18 cellular contexts compared by ENCODE assay signal in the genomic region with DNA sequence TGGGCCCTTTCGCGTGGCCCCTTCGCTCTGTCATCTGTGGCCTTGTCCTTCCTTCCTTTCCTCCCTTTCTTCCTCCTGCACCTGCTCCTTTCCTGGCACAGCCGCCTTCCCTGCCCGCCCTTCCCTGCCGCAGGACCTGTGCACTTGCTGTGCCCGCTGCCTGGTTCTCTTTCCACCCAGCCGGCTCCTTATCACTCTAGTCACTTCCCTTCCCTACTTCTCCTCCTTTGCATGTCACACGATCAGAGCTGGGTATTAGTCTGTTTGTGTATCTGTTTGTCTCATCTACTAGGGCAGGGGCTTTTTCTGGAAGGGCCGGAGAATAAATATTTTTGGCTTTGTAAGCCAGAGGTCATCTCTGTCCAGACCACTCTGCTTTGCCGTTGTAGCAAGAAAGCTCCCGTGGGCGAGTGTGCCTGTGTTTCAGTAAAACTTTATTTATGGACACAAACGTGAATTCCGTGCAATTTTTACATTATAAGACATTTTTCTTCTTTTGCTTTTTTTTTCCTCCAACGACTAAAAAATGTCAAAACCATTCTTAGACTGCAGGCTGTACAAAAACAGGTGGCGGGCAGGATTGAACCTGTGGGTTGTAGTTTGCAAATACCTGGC. TPM values are rescaled to one million over a fixed set of nuclear protein-coding genes. Genes with fewer than 3 reads are reported as not detected.
DNase-seq lines count a peak whose midpoint lies in the region; ATAC-seq, FAIRE-seq and TF ChIP-seq lines count a peak whose summit lies in the region.
"Had no signal": no experiment of that assay in that cellular context is flagged by ENCODE, and none has a peak within 500 bp of the region (broad histone marks: within the 10 kb centered on the region; RNA-seq: fewer than 3 reads in every experiment).

No MANE protein-coding gene starts in this region.

- H3K27ac ChIP-seq in gastroesophageal sphincter = peak overlapping the region; percentile 87 to 97 (median 88)
- peak overlapping the region; percentile 85 to 96 (median 93) for H3K27ac ChIP-seq in gastrocnemius medialis
- no peak overlapping the region for H3K27ac ChIP-seq in tibial artery

- H3K9me3 ChIP-seq in gastroesophageal sphincter (no peaks in the 10 kb centered on the region), gastrocnemius medialis (no peaks in the 10 kb centered on the region), tibial artery (no peaks in the 10 kb centered on the region)

- ATAC-seq in gastroesophageal sphincter (no peak), gastrocnemius medialis (no peak)
- ATAC-seq: activated naive CD8-positive, alpha-beta T cell treated with anti-CD3 and anti-CD28 coated beads, Interleukin-2, amount 50 U/mL, for 24 hours; esophagus mucosa; HCT116; stimulated activated naive B cell treated with anti-CD40 and anti-IgM and Interleukin-4, amounts not matched to agents 10 μg/mL and 1 μg/mL and 100 μg/mL, for 72 hours had no signal

- FAIRE-seq in GM12891 (lab: Jason Lieb, UNC) = no peak
- FAIRE-seq: TTC549 had no signal

- H3K36me3 ChIP-seq in gastroesophageal sphincter (no peaks in the 10 kb centered on the region), gastrocnemius medialis (no peaks in the 10 kb centered on the region), tibial artery (no peaks in the 10 kb centered on the region)

- DNase-seq in D341Med (ENCODE audit: low spot score) = peak; percentile 12
- peak; percentile 79 for DNase-seq in OCI-M1 (lab: John Stamatoyannopoulos, UW)
- DNase-seq in gastrocnemius medialis = no peak
- DNase-seq in erythroblast (lab: John Stamatoyannopoulos, UW) = no peak
- no peak for DNase-seq in NCI-H2081 treated with DMSO at 0.1 percent for 48 hours (lab: John Stamatoyannopoulos, UW)
- DNase-seq in tibial artery = no peak
- DNase-seq in GM12891 (ENCODE audit: insufficient read length, low spot score) = no peak
- DNase-seq: activated naive CD8-positive, alpha-beta T cell treated with anti-CD3 and anti-CD28 coated beads, Interleukin-2, amount 50 U/mL, for 24 hours; GF-D8; midbrain; NCI-H1105 treated with DMSO at 0.1 percent for 48 hours; NCI-H524; stimulated activated CD4-positive, alpha-beta T cell treated with anti-CD3 and anti-CD28 coated beads, Interleukin-4, amount 100 ng/mL, for 1 hour; stimulated activated naive B cell treated with anti-CD40 and anti-IgM and Interleukin-4, amounts not matched to agents 10 μg/mL and 1 μg/mL and 100 μg/mL, for 72 hours had no signal

- H3K27me3 ChIP-seq in gastroesophageal sphincter = no peaks in the 10 kb centered on the region
- no peaks in the 10 kb centered on the region for H3K27me3 ChIP-seq in gastrocnemius medialis
- no peaks in the 10 kb centered on the region for H3K27me3 ChIP-seq in tibial artery

- intact Hi-C loops in gastrocnemius medialis (cut with DNase I; ENCODE audit: low total_unique reads) = loop anchor here (5.0 to 10.0 kb wide), 4 partner anchors 163 to 440 kb away; a partner anchor contains a TSS
- intact Hi-C loops in tibial artery (cut with DNase I; ENCODE audit: low total_unique reads) = no loop called here

- no peak for TF ChIP-seq POLR2A in gastroesophageal sphincter (IDR thresholded peaks at IDR 0.05)
- TF ChIP-seq POLR2A in gastrocnemius medialis (IDR thresholded peaks at IDR 0.05) = no peak
- no peak for TF ChIP-seq POLR2A in erythroblast (IDR thresholded peaks at IDR 0.05; ENCODE audit: low read length)
- no peak for TF ChIP-seq POLR2A in GM12891 (IDR thresholded peaks at IDR 0.05; ENCODE audit: low read depth, low read length)

- H3K4me1 ChIP-seq in gastroesophageal sphincter (peaks cover 9 to 100% (median 53%) of the 10 kb centered on the region in 3 donors), gastrocnemius medialis (peaks cover 87 to 91% of the 10 kb centered on the region in 2 donors), tibial artery (peaks cover 4 to 77% (median 63%) of the 10 kb centered on the region in 4 donors)

- WGBS in gastroesophageal sphincter (ENCODE audit: low coverage in 1 of 2), 2 donors = 79 to 82% methylated on average over 4 to 17 of the region's 17 CpGs

- in situ Hi-C loops in gastrocnemius medialis (cut with MboI; ENCODE audit: low sequenced_read_pairs in 4 of 4) = no loop called here

- H3K4me3 ChIP-seq in gastroesophageal sphincter (no peak overlapping the region), gastrocnemius medialis (no peak overlapping the region), tibial artery (no peak overlapping the region)

- no peak for TF ChIP-seq EP300 in gastroesophageal sphincter (IDR thresholded peaks at IDR 0.05)

- TF ChIP-seq CTCF in gastroesophageal sphincter (IDR thresholded peaks at IDR 0.05) (no peak), gastrocnemius medialis (IDR thresholded peaks at IDR 0.05 in 4 of 5, conservative IDR thresholded peaks at IDR 0.05 in 1 of 5) (no peak), tibial artery (IDR thresholded peaks at IDR 0.05) (no peak)

TF ChIP-seq in GM12891, 5 proteins besides CTCF, POLR2A, EP300 and RAD21:
- TF ChIP-seq TAF1 (IDR thresholded peaks at IDR 0.05; ENCODE audit: low read depth, low read length) (no peak), POLR2AphosphoS5 (IDR thresholded peaks at IDR 0.05; ENCODE audit: low read depth, low read length) (no peak), POU2F2 (IDR thresholded peaks at IDR 0.05; ENCODE audit: low read depth, low read length) (no peak), SPI1 (IDR thresholded peaks at IDR 0.05; ENCODE audit: low read depth, low read length) (no peak), PAX5 (IDR thresholded peaks at IDR 0.05; ENCODE audit: insufficient read depth, low read length, severe bottlenecking) (no peak)

RNA-seq across cellular contexts. Expression of a gene that starts 6.0 kb away (rescaled TPM):
- total RNA-seq in gastroesophageal sphincter = 10 to 100 TPM; 29.2 to 43.8 (median 38.7) TPM
- 10 to 100 TPM; 40.9 to 61.4 (median 46.4) TPM for total RNA-seq in gastrocnemius medialis
- 30.6 TPM for polyA plus RNA-seq in GM12891 (2012; ENCODE audit: low read depth, missing spikeins)

Comparison
In these comparisons a context has a peak if more than half of its experiments do, and no peak if none do; other contexts are left out.
1. DNase-seq: peak in D341Med (single experiment) and OCI-M1 (single experiment); none in gastrocnemius medialis (0 of 2), erythroblast (0 of 2), NCI-H2081 treated with DMSO at 0.1 percent for 48 hours (single experiment), tibial artery (0 of 2) and GM12891 (single experiment).
2. H3K27ac ChIP-seq: peak in gastroesophageal sphincter (4 of 4) and gastrocnemius medialis (4 of 4); none in tibial artery (0 of 2).